29 cellular contexts compared by ENCODE assay signal in genomic region chr10:118982366-118982765, GRCh38.
"Had no signal": no experiment of that assay in that cellular context is flagged by ENCODE, and none has a peak within 500 bp of the region (broad histone marks: within the 10 kb centered on the region; RNA-seq: fewer than 3 reads in every experiment).

No MANE protein-coding gene starts in this region.

- H3K4me1 ChIP-seq: adrenal gland, body of pancreas had no signal

- H3K27me3 Mint-ChIP-seq: activated CD4-positive, alpha-beta T cell treated with anti-CD3 and anti-CD28 coated beads for 36 hours; activated CD8-positive, alpha-beta T cell treated with anti-CD3 and anti-CD28 coated beads for 36 hours had no signal

- FAIRE-seq: colon, frontal cortex had no signal

- H3K4me3 Mint-ChIP-seq: activated CD4-positive, alpha-beta T cell treated with anti-CD3 and anti-CD28 coated beads for 36 hours; activated CD4-positive, alpha-beta T cell treated with anti-CD3 and anti-CD28 coated beads, Interleukin-2, amount 10 ng/mL, durations not matched to agents 7 days and 5 days; activated CD8-positive, alpha-beta T cell treated with anti-CD3 and anti-CD28 coated beads for 36 hours; activated naive CD4-positive, alpha-beta T cell treated with anti-CD3 and anti-CD28 coated beads for 36 hours; activated naive CD4-positive, alpha-beta T cell treated with anti-CD3 and anti-CD28 coated beads, Interleukin-2, amount 50 U/mL, for 24 hours; activated naive CD8-positive, alpha-beta T cell treated with anti-CD3 and anti-CD28 coated beads for 36 hours; activated naive CD8-positive, alpha-beta T cell treated with anti-CD3 and anti-CD28 coated beads, Interleukin-2, amount 50 U/mL, for 24 hours; activated T-helper 1 cell treated with anti-CD3 and anti-CD28 coated beads, Interleukin-12 subunit alpha, Interleukin-12 subunit beta, Interleukin-2, Interleukin-4 antibody, amounts not matched to agents 30 ng/mL and 10 ng/mL and 1 ng/mL, durations not matched to agents 14 hours and 24 hours and 36 hours had no signal

- H3K27ac ChIP-seq: adrenal gland, body of pancreas had no signal

- H3K36me3 ChIP-seq: adrenal gland had no signal

- H3K4me3 ChIP-seq: adrenal gland, body of pancreas had no signal

- H3K9me3 ChIP-seq: body of pancreas had no signal

- H3K27ac Mint-ChIP-seq: activated CD4-positive, alpha-beta T cell treated with anti-CD3 and anti-CD28 coated beads for 36 hours; activated CD4-positive, alpha-beta T cell treated with anti-CD3 and anti-CD28 coated beads, Interleukin-2, amount 10 ng/mL, durations not matched to agents 7 days and 5 days; activated CD8-positive, alpha-beta T cell treated with anti-CD3 and anti-CD28 coated beads for 36 hours; activated naive CD4-positive, alpha-beta T cell treated with anti-CD3 and anti-CD28 coated beads for 36 hours; activated naive CD4-positive, alpha-beta T cell treated with anti-CD3 and anti-CD28 coated beads, Interleukin-2, amount 50 U/mL, for 24 hours; activated naive CD8-positive, alpha-beta T cell treated with anti-CD3 and anti-CD28 coated beads for 36 hours; activated naive CD8-positive, alpha-beta T cell treated with anti-CD3 and anti-CD28 coated beads, Interleukin-2, amount 50 U/mL, for 24 hours; activated T-helper 1 cell treated with anti-CD3 and anti-CD28 coated beads, Interleukin-12 subunit alpha, Interleukin-12 subunit beta, Interleukin-2, Interleukin-4 antibody, amounts not matched to agents 30 ng/mL and 10 ng/mL and 1 ng/mL, durations not matched to agents 14 hours and 24 hours and 36 hours; activated T-helper 2 cell treated with anti-CD3 and anti-CD28 coated beads, Interferon-gamma antibody, Interleukin-2, Interleukin-4, amounts not matched to agents 10 μg/mL and 5 μg/mL and 100 μg/mL, durations not matched to agents 14 hours and 24 hours and 36 hours had no signal

- DNase-seq: activated CD4-positive, alpha-beta T cell treated with anti-CD3 and anti-CD28 coated beads for 36 hours; activated CD4-positive, alpha-beta T cell treated with anti-CD3 and anti-CD28 coated beads, Interleukin-2, amount 10 ng/mL, durations not matched to agents 7 days and 5 days; activated CD4-positive, alpha-beta T cell treated with anti-CD3 and anti-CD28 coated beads, Interleukin-2, amount 50 U/mL, for 4 hours; activated CD4-positive, CD25-positive, alpha-beta regulatory T cell; activated CD4-positive, CD25-positive, alpha-beta regulatory T cell treated with anti-CD3 and anti-CD28 coated beads, Interleukin-2, amount 50 U/mL, for 72 hours; activated CD8-positive, alpha-beta memory T cell treated with anti-CD3 and anti-CD28 coated beads for 24 hours; activated CD8-positive, alpha-beta T cell treated with anti-CD3 and anti-CD28 coated beads for 36 hours; activated effector memory CD4-positive, alpha-beta T cell treated with anti-CD3 and anti-CD28 coated beads, Interleukin-2, amount 50 U/mL, for 16 hours; activated naive CD4-positive, alpha-beta T cell treated with anti-CD3 and anti-CD28 coated beads for 36 hours; activated naive CD8-positive, alpha-beta T cell treated with anti-CD3 and anti-CD28 coated beads for 36 hours; activated naive CD8-positive, alpha-beta T cell treated with anti-CD3 and anti-CD28 coated beads, Interleukin-2, amount 50 U/mL, for 24 hours; activated T-cell treated with anti-CD3 and anti-CD28 coated beads, Interleukin-2, amount 50 U/mL, for 1 hour; activated T-cell treated with anti-CD3 and anti-CD28 coated beads, Interleukin-2, amount 50 U/mL, for 48 hours; amygdala; aorta; body of pancreas; caudate nucleus; cortex of kidney; dermis blood vessel endothelial cell; effector CD4-positive, alpha-beta T cell; foreskin fibroblast; T-helper 2 cell had no signal

- ATAC-seq: activated CD4-positive, alpha-beta T cell treated with anti-CD3 and anti-CD28 coated beads for 36 hours; activated CD8-positive, alpha-beta T cell treated with anti-CD3 and anti-CD28 coated beads for 36 hours; activated naive CD8-positive, alpha-beta T cell treated with anti-CD3 and anti-CD28 coated beads, Interleukin-2, amount 50 U/mL, for 24 hours; body of pancreas; esophagus mucosa had no signal

- H3K27me3 ChIP-seq: adrenal gland, body of pancreas had no signal
